ENCODE assay signal across 22 cellular contexts in the genomic region with DNA sequence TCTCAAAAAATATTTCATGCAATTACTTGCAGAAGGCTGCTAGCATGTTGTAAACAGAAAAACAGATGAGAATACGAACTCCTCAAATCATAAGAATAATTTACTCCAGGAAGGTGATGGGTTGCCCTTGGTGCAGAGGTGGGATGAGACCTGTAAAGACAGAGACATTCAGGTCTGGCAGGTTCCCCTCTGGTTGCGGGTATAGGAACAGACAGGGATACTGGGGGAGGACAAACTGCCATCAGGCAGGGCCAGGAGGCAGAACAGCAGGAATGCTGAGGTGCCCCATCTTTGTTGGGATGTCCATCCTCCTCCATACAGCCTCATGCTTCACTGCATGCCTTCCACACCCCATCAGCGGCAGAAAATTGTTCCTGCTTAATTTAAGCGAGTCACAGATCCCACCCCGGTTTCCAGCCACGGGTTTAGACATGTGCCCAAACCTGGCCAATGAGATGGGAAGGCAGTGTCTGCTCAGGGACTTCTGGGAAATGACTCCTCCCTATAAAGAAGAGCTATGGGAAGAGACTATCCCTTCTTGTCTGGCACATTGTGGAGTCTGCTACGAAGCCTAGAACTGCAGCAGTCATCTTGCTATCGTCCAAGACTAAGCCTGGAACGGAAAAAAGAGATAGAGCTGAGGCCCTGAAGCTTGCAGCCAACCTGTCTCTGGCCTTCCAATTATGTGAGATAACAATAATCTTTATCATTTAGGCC. TPM values are rescaled to one million over a fixed set of nuclear protein-coding genes. Genes with fewer than 3 reads are reported as not detected.
"Had no signal": no experiment of that assay in that cellular context is flagged by ENCODE, and none has a peak within 500 bp of the region (broad histone marks: within the 10 kb centered on the region; RNA-seq: fewer than 3 reads in every experiment).

No MANE protein-coding gene starts in this region.

- H3K9ac ChIP-seq: parathyroid adenoma had no signal

- H3K4me2 ChIP-seq: hepatocyte had no signal

- DNase-seq: activated CD4-positive, alpha-beta T cell treated with anti-CD3 and anti-CD28 coated beads, Interleukin-2, amount 50 U/mL, for 4 hours; activated naive CD4-positive, alpha-beta T cell treated with anti-CD3 and anti-CD28 coated beads for 36 hours; activated naive CD8-positive, alpha-beta T cell treated with anti-CD3 and anti-CD28 coated beads, Interleukin-2, amount 10 ng/mL, durations not matched to agents 7 days and 5 days; activated T-cell treated with anti-CD3 and anti-CD28 coated beads, Interleukin-2, amount 50 U/mL, for 48 hours; amniotic stem cell; dermis blood vessel endothelial cell; effector memory CD4-positive, alpha-beta T cell; immature natural killer cell; left lung; natural killer cell; right cardiac atrium; stimulated activated CD4-positive, alpha-beta T cell treated with anti-CD3 and anti-CD28 coated beads, Interleukin-12 subunit alpha, Interleukin-12 subunit beta, amount 100 ng/mL, for 4 hours; stimulated activated CD4-positive, alpha-beta T cell treated with anti-CD3 and anti-CD28 coated beads, Interleukin-4, amount 100 ng/mL, for 4 hours; stimulated activated naive CD8-positive, alpha-beta T cell treated with anti-CD3 and anti-CD28 coated beads, Interleukin-15, Interleukin-2, amounts not matched to agents 100 U/mL and 50 U/mL, for 24 hours; SW 1271; T-helper 17 cell; thyroid gland had no signal

- H3K4me3 ChIP-seq: hepatocyte, left lung, lung, thyroid gland had no signal

- H2AFZ ChIP-seq: hepatocyte, parathyroid adenoma had no signal

- H3K27me3 ChIP-seq: hepatocyte, left lung, thyroid gland had no signal

- H3K27ac ChIP-seq: foreskin keratinocyte, hepatocyte, left lung, parathyroid adenoma, thyroid gland had no signal

- H3K36me3 Mint-ChIP-seq: activated naive CD8-positive, alpha-beta T cell treated with anti-CD3 and anti-CD28 coated beads, Interleukin-2, amount 10 ng/mL, durations not matched to agents 7 days and 5 days; immature natural killer cell; natural killer cell had no signal

- H3K27ac Mint-ChIP-seq: activated naive CD4-positive, alpha-beta T cell treated with anti-CD3 and anti-CD28 coated beads for 36 hours; activated naive CD8-positive, alpha-beta T cell treated with anti-CD3 and anti-CD28 coated beads, Interleukin-2, amount 10 ng/mL, durations not matched to agents 7 days and 5 days; natural killer cell; T-helper 17 cell had no signal

- H3K36me3 ChIP-seq: left lung, thyroid gland had no signal

- H3K9me3 ChIP-seq: left lung, thyroid gland had no signal

- H3K4me3 Mint-ChIP-seq: activated naive CD4-positive, alpha-beta T cell treated with anti-CD3 and anti-CD28 coated beads for 36 hours; activated naive CD8-positive, alpha-beta T cell treated with anti-CD3 and anti-CD28 coated beads, Interleukin-2, amount 10 ng/mL, durations not matched to agents 7 days and 5 days; immature natural killer cell; natural killer cell; T-helper 17 cell had no signal

- H3K4me1 ChIP-seq: foreskin keratinocyte, left lung, parathyroid adenoma, thyroid gland had no signal

- ATAC-seq: foreskin keratinocyte; left lung; natural killer cell; right cardiac atrium; stimulated activated naive CD8-positive, alpha-beta T cell treated with anti-CD3 and anti-CD28 coated beads, Interleukin-15, Interleukin-2, amounts not matched to agents 100 U/mL and 50 U/mL, for 24 hours; T-helper 17 cell had no signal

- H3K4me1 Mint-ChIP-seq: activated naive CD8-positive, alpha-beta T cell treated with anti-CD3 and anti-CD28 coated beads, Interleukin-2, amount 10 ng/mL, durations not matched to agents 7 days and 5 days; immature natural killer cell; natural killer cell had no signal

- H3K9me3 Mint-ChIP-seq: activated naive CD4-positive, alpha-beta T cell treated with anti-CD3 and anti-CD28 coated beads for 36 hours; activated naive CD8-positive, alpha-beta T cell treated with anti-CD3 and anti-CD28 coated beads, Interleukin-2, amount 10 ng/mL, durations not matched to agents 7 days and 5 days; immature natural killer cell; natural killer cell had no signal

RNA-seq across cellular contexts. Expression of a gene that starts 23.1 kb away (rescaled TPM):
- total RNA-seq: activated CD8-positive, alpha-beta memory T cell treated with anti-CD3 and anti-CD28 coated beads for 36 hours; activated naive CD4-positive, alpha-beta T cell treated with anti-CD3 and anti-CD28 coated beads for 36 hours; activated naive CD8-positive, alpha-beta T cell treated with anti-CD3 and anti-CD28 coated beads, Interleukin-2, amount 10 ng/mL, durations not matched to agents 7 days and 5 days had no signal
